In genomic region chr5:178229111-178229510, GRCh38 we compare ENCODE assay signal across 12 cellular contexts. TPM values are rescaled to one million over a fixed set of nuclear protein-coding genes. Genes with fewer than 3 reads are reported as not detected.
A peak's percentile ranks its signal among the peaks of the same experiment; 100 is the strongest.
DNase-seq lines count a peak whose midpoint lies in the region; ATAC-seq, FAIRE-seq and TF ChIP-seq lines count a peak whose summit lies in the region.
"Not testable (repeated sequence)": the region's sequence is repeated elsewhere in the genome, so short reads cannot be mapped to it uniquely, and the experiment has no call there.
"Had no signal": no experiment of that assay in that cellular context is flagged by ENCODE, and none has a peak within 500 bp of the region (broad histone marks: within the 10 kb centered on the region; RNA-seq: fewer than 3 reads in every experiment).

No MANE protein-coding gene starts in this region.

- POLR2A ChIA-PET in T-cell (lab: Charles Lee) = interaction anchor here in 1 of 2 donors (1.0 kb wide), 1 partner anchor 9 kb away, joined by 3 read pairs; no protein-coding TSS in a partner anchor
- POLR2A ChIA-PET in activated CD8-positive, alpha-beta T cell treated with anti-CD3 and anti-CD28 coated beads, Interleukin-2, amount 10 ng/mL, durations not matched to agents 7 days and 5 days (lab: Charles Lee) = not testable (repeated sequence)

- not testable (repeated sequence) for FAIRE-seq in kidney (lab: Jason Lieb, UNC)

- peak overlapping the region; percentile 24 to 87 (median 52) for H3K4me3 Mint-ChIP-seq in CD4-positive, CD25-positive, alpha-beta regulatory T cell
- H3K4me3 Mint-ChIP-seq in T-cell (peak overlapping the region in 2 of 3 donors; percentile 10 to 77), natural killer cell (peak overlapping the region; percentile 30)
- peak overlapping the region; percentile 90 for H3K4me3 Mint-ChIP-seq in activated CD8-positive, alpha-beta T cell treated with anti-CD3 and anti-CD28 coated beads, Interleukin-2, amount 10 ng/mL, durations not matched to agents 7 days and 5 days
- peak overlapping the region; percentile 74 for H3K4me3 Mint-ChIP-seq in activated naive CD4-positive, alpha-beta T cell treated with anti-CD3 and anti-CD28 coated beads, Interleukin-2, amount 50 U/mL, for 24 hours
- H3K4me3 Mint-ChIP-seq in central memory CD8-positive, alpha-beta T cell = not testable (repeated sequence)

- H3K27me3 ChIP-seq in CD4-positive, CD25-positive, alpha-beta regulatory T cell (ENCODE audit: control insufficient read depth, insufficient read depth, low read length); spleen (replicated peaks in 1 of 7): not testable (repeated sequence)

- not testable (repeated sequence) for H3K9me3 Mint-ChIP-seq in CD4-positive, CD25-positive, alpha-beta regulatory T cell; T-cell; activated CD8-positive, alpha-beta T cell treated with anti-CD3 and anti-CD28 coated beads, Interleukin-2, amount 10 ng/mL, durations not matched to agents 7 days and 5 days (ENCODE audit: insufficient read depth); activated naive CD4-positive, alpha-beta T cell treated with anti-CD3 and anti-CD28 coated beads, Interleukin-2, amount 50 U/mL, for 24 hours; central memory CD8-positive, alpha-beta T cell; natural killer cell

- not testable (repeated sequence) for DNase-seq in CD4-positive, CD25-positive, alpha-beta regulatory T cell; T-cell; activated CD8-positive, alpha-beta T cell treated with anti-CD3 and anti-CD28 coated beads, Interleukin-2, amount 10 ng/mL, durations not matched to agents 7 days and 5 days; central memory CD8-positive, alpha-beta T cell (ENCODE audit: low spot score in 2 of 2); natural killer cell
- DNase-seq in kidney = peak; percentile 59
- DNase-seq in spleen = peak; percentile 36

- intact Hi-C loops in kidney (cut with DNase I); natural killer cell (cut with micrococcal nuclease); spleen (cut with DNase I; ENCODE audit: low total_unique reads): not testable (repeated sequence)

- not testable (repeated sequence) for H3K9ac ChIP-seq in kidney (ENCODE audit: low read length in 2 of 2)

- not testable (repeated sequence) for TF ChIP-seq CTCF in kidney (IDR thresholded peaks at IDR 0.05; ENCODE audit: borderline replicate concordance, extremely low read depth, insufficient read depth); natural killer cell (IDR thresholded peaks at IDR 0.05); spleen (IDR thresholded peaks at IDR 0.05 in 8 of 11, conservative IDR thresholded peaks at IDR 0.05 in 3 of 11)

- H3K27ac Mint-ChIP-seq in CD4-positive, CD25-positive, alpha-beta regulatory T cell = peak overlapping the region; percentile 37 to 94 (median 56)
- H3K27ac Mint-ChIP-seq in T-cell (peak overlapping the region; percentile 17 to 52), natural killer cell (peak overlapping the region; percentile 33 to 68)
- peak overlapping the region; percentile 72 for H3K27ac Mint-ChIP-seq in activated CD8-positive, alpha-beta T cell treated with anti-CD3 and anti-CD28 coated beads, Interleukin-2, amount 10 ng/mL, durations not matched to agents 7 days and 5 days
- H3K27ac Mint-ChIP-seq in activated naive CD4-positive, alpha-beta T cell treated with anti-CD3 and anti-CD28 coated beads, Interleukin-2, amount 50 U/mL, for 24 hours = peak overlapping the region; percentile 87
- H3K27ac Mint-ChIP-seq in central memory CD8-positive, alpha-beta T cell (ENCODE audit: low read depth) = peak overlapping the region; percentile 72

- not testable (repeated sequence) for ATAC-seq in CD4-positive, CD25-positive, alpha-beta regulatory T cell (ENCODE audit: low read depth in 2 of 2); T-cell (replicated peaks in 1 of 4); activated CD8-positive, alpha-beta T cell treated with anti-CD3 and anti-CD28 coated beads, Interleukin-2, amount 10 ng/mL, durations not matched to agents 7 days and 5 days; central memory CD8-positive, alpha-beta T cell (replicated peaks; ENCODE audit: extremely low read depth, poor library complexity, severe bottlenecking); natural killer cell

- 91 to 95% (median 95%) methylated on average over 13 of the region's 13 CpGs for WGBS in spleen, 5 donors

- not testable (repeated sequence) for H3K27me3 Mint-ChIP-seq in CD4-positive, CD25-positive, alpha-beta regulatory T cell; T-cell; activated CD8-positive, alpha-beta T cell treated with anti-CD3 and anti-CD28 coated beads, Interleukin-2, amount 10 ng/mL, durations not matched to agents 7 days and 5 days (ENCODE audit: low read depth); activated naive CD4-positive, alpha-beta T cell treated with anti-CD3 and anti-CD28 coated beads, Interleukin-2, amount 50 U/mL, for 24 hours; central memory CD8-positive, alpha-beta T cell; natural killer cell (ENCODE audit: low read depth in 2 of 2)

- H3K4me1 Mint-ChIP-seq in CD4-positive, CD25-positive, alpha-beta regulatory T cell = peaks cover 15 to 68% (median 40%) of the 10 kb centered on the region in 4 donors
- H3K4me1 Mint-ChIP-seq in T-cell (peaks cover 57 to 68% (median 66%) of the 10 kb centered on the region in 3 donors), natural killer cell (peaks cover 42 to 64% of the 10 kb centered on the region in 2 donors)
- H3K4me1 Mint-ChIP-seq in activated CD8-positive, alpha-beta T cell treated with anti-CD3 and anti-CD28 coated beads, Interleukin-2, amount 10 ng/mL, durations not matched to agents 7 days and 5 days (ENCODE audit: low read depth) = peaks cover 67% of the 10 kb centered on the region
- peaks cover 54% of the 10 kb centered on the region for H3K4me1 Mint-ChIP-seq in activated naive CD4-positive, alpha-beta T cell treated with anti-CD3 and anti-CD28 coated beads, Interleukin-2, amount 50 U/mL, for 24 hours
- H3K4me1 Mint-ChIP-seq in central memory CD8-positive, alpha-beta T cell = peaks cover 58% of the 10 kb centered on the region

- not testable (repeated sequence) for H3K9me3 ChIP-seq in CD4-positive, CD25-positive, alpha-beta regulatory T cell (ENCODE audit: control insufficient read depth in 2 of 2, low read length in 2 of 2); kidney (ENCODE audit: control insufficient read depth in 1 of 2, low read length in 2 of 2); spleen

- H3K4me3 ChIP-seq in CD4-positive, CD25-positive, alpha-beta regulatory T cell (ENCODE audit: low read depth, low read length); kidney (ENCODE audit: low read length in 2 of 2); spleen: not testable (repeated sequence)

- H3K4me1 ChIP-seq in CD4-positive, CD25-positive, alpha-beta regulatory T cell (ENCODE audit: control insufficient read depth, insufficient read depth, low read length, poor library complexity, severe bottlenecking) = peaks cover 36% of the 10 kb centered on the region
- H3K4me1 ChIP-seq in kidney (ENCODE audit: control insufficient read depth in 1 of 2, insufficient read depth in 1 of 2, low read depth in 1 of 2, low read length in 2 of 2) (peaks cover 12 to 18% of the 10 kb centered on the region in 2 donors), spleen (peaks cover 20 to 69% (median 40%) of the 10 kb centered on the region in 6 donors)

- CTCF ChIA-PET in T-cell (lab: Charles Lee); activated CD8-positive, alpha-beta T cell treated with anti-CD3 and anti-CD28 coated beads, Interleukin-2, amount 10 ng/mL, durations not matched to agents 7 days and 5 days (lab: Charles Lee): not testable (repeated sequence)

- H3K36me3 ChIP-seq in CD4-positive, CD25-positive, alpha-beta regulatory T cell (ENCODE audit: control insufficient read depth, insufficient read depth, low read length) = peaks cover 40% of the 10 kb centered on the region
- H3K36me3 ChIP-seq in kidney (ENCODE audit: control insufficient read depth in 1 of 2, insufficient read depth in 2 of 2, low read length in 2 of 2) = peaks cover 13 to 28% of the 10 kb centered on the region in 2 donors
- peaks cover 0 to 73% (median 56%) of the 10 kb centered on the region in 6 donors for H3K36me3 ChIP-seq in spleen

- H3K27ac ChIP-seq in CD4-positive, CD25-positive, alpha-beta regulatory T cell (ENCODE audit: insufficient read depth, low read length, poor library complexity, severe bottlenecking); kidney (ENCODE audit: low read depth in 2 of 2, low read length in 2 of 2); spleen: not testable (repeated sequence)

- H3K36me3 Mint-ChIP-seq in CD4-positive, CD25-positive, alpha-beta regulatory T cell = peaks cover 41% of the 10 kb centered on the region
- H3K36me3 Mint-ChIP-seq in T-cell (peaks cover 52% of the 10 kb centered on the region), natural killer cell (peaks cover 19% of the 10 kb centered on the region)
- H3K36me3 Mint-ChIP-seq in activated CD8-positive, alpha-beta T cell treated with anti-CD3 and anti-CD28 coated beads, Interleukin-2, amount 10 ng/mL, durations not matched to agents 7 days and 5 days (ENCODE audit: low read depth) = peaks cover 68% of the 10 kb centered on the region
- peaks cover 20% of the 10 kb centered on the region for H3K36me3 Mint-ChIP-seq in activated naive CD4-positive, alpha-beta T cell treated with anti-CD3 and anti-CD28 coated beads, Interleukin-2, amount 50 U/mL, for 24 hours
- peaks cover 31% of the 10 kb centered on the region for H3K36me3 Mint-ChIP-seq in central memory CD8-positive, alpha-beta T cell (ENCODE audit: insufficient read depth)

- not testable (repeated sequence) for TF ChIP-seq POLR2A in spleen (IDR thresholded peaks at IDR 0.05)

RNA-seq across cellular contexts. Expression of gene PHYKPL, which starts 3.5 kb away (rescaled TPM):
- 165 TPM for total RNA-seq in CD4-positive, CD25-positive, alpha-beta regulatory T cell
- polyA plus RNA-seq in CD4-positive, CD25-positive, alpha-beta regulatory T cell = 10 to 100 TPM; 41.5 to 45.5 (median 42.5) TPM
- total RNA-seq in T-cell (100 to 1,000 TPM; 135 to 208 (median 193) TPM), kidney (116 TPM), natural killer cell (100 to 1,000 TPM; 111 to 134 (median 131) TPM), spleen (100 to 1,000 TPM in 6 of 7 donors, 10 to 100 TPM in 1; 91.8 to 209 (median 132) TPM)
- total RNA-seq in activated CD8-positive, alpha-beta T cell treated with anti-CD3 and anti-CD28 coated beads, Interleukin-2, amount 10 ng/mL, durations not matched to agents 7 days and 5 days = 100 to 1,000 TPM; 125 to 126 TPM
- polyA plus RNA-seq in kidney (ENCODE audit: insufficient read depth, low read depth, low replicate concordance) (35.3 TPM), spleen (10 to 100 TPM; 46.9 to 82.7 (median 74.5) TPM)

RNA-seq across cellular contexts. Expression of gene HNRNPAB, which starts 24.8 kb away (rescaled TPM):
- 79.5 TPM for total RNA-seq in CD4-positive, CD25-positive, alpha-beta regulatory T cell
- polyA plus RNA-seq in CD4-positive, CD25-positive, alpha-beta regulatory T cell = 10 to 100 TPM; 63.1 to 77.1 (median 64.5) TPM
- total RNA-seq in T-cell = 10 to 100 TPM; 78.8 to 89.2 (median 85.1) TPM
- total RNA-seq in activated CD8-positive, alpha-beta T cell treated with anti-CD3 and anti-CD28 coated beads, Interleukin-2, amount 10 ng/mL, durations not matched to agents 7 days and 5 days = 100 to 1,000 TPM; 335 to 336 TPM
- total RNA-seq in kidney = 130 TPM
- 81.8 TPM for polyA plus RNA-seq in kidney (ENCODE audit: insufficient read depth, low read depth, low replicate concordance)
- 10 to 100 TPM; 77.6 to 98.4 (median 88.4) TPM for total RNA-seq in natural killer cell
- 100 to 1,000 TPM in 4 of 7 donors, 10 to 100 TPM in 3; 55.9 to 136 (median 113) TPM for total RNA-seq in spleen
- 100 to 1,000 TPM in 2 of 3 donors, 10 to 100 TPM in 1; 88.2 to 144 (median 120) TPM for polyA plus RNA-seq in spleen

RNA-seq across cellular contexts. Expression of gene GMCL2, which starts 41.9 kb away (rescaled TPM):
- total RNA-seq in CD4-positive, CD25-positive, alpha-beta regulatory T cell = not detected
- under 1 TPM in 1 of 4 donors, not detected in 3; 0.11 TPM for polyA plus RNA-seq in CD4-positive, CD25-positive, alpha-beta regulatory T cell
- total RNA-seq in T-cell = not detected
- total RNA-seq in activated CD8-positive, alpha-beta T cell treated with anti-CD3 and anti-CD28 coated beads, Interleukin-2, amount 10 ng/mL, durations not matched to agents 7 days and 5 days = not detected
- total RNA-seq in kidney = not detected
- polyA plus RNA-seq in kidney (ENCODE audit: insufficient read depth, low read depth, low replicate concordance) = not detected
- not detected for total RNA-seq in natural killer cell
- not detected for total RNA-seq in spleen
- polyA plus RNA-seq in spleen = under 1 TPM in 1 of 3 donors, not detected in 2; 0.03 TPM
- total RNA-seq: GM12878, H7 had no signal
- polyA plus RNA-seq: AG04450, K562 had no signal

Comparison
In these comparisons a context has a peak if more than half of its experiments do, and no peak if none do; other contexts are left out.
1. H3K27ac Mint-ChIP-seq: peak in every context shown above with its lines; median percentile 87 in activated naive CD4-positive, alpha-beta T cell treated with anti-CD3 and anti-CD28 coated beads, Interleukin-2, amount 50 U/mL, for 24 hours; 72 in activated CD8-positive, alpha-beta T cell treated with anti-CD3 and anti-CD28 coated beads, Interleukin-2, amount 10 ng/mL, durations not matched to agents 7 days and 5 days; 72 in central memory CD8-positive, alpha-beta T cell; 56 in CD4-positive, CD25-positive, alpha-beta regulatory T cell; 50 in natural killer cell; 34 in T-cell.